20 cellular contexts compared by ENCODE assay signal in the genomic region with DNA sequence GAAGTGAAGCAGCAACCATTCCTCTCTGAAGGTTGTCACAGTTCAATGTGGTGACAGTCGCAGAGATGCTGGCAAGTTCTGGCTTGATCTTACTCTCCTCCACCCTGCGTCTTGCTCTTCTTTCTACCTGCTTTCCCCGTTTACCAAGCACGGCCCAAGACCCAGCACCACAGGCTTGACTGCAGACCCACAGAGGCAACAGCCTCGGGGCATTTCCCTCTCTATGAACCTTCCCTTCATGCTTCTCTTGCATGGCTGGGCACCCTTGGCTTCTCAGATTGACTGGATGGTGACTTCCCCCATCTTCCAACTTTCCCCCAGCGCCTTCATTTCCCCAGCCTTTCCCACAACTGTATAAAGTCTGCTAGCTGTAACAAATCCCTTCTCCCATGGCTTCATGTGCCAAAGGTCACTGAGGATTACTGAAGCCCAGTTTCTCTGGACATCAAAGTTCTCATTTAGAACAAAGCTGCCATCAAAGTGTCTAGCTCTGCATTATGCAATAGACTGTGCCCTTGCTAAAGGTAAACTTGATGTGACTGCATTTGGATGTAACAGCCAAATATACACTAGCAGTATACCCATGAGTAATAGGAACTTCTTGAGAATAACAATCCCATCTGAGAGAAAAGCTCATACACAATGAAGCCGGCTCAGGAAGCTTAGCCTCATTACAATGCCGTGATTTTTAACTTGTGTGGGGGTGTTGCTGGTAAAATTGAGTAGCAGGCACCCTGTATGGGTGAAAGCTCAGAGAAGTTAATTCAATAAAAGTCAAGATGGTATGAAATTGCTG.
"Had no signal": no experiment of that assay in that cellular context is flagged by ENCODE, and none has a peak within 500 bp of the region (broad histone marks: within the 10 kb centered on the region; RNA-seq: fewer than 3 reads in every experiment).

No MANE protein-coding gene starts in this region.

- H3K4me1 ChIP-seq: psoas muscle, spleen had no signal

- DNase-seq: activated CD4-positive, alpha-beta T cell treated with anti-CD3 and anti-CD28 coated beads, Interleukin-2, amount 10 ng/mL, durations not matched to agents 7 days and 5 days; activated CD8-positive, alpha-beta memory T cell treated with anti-CD3 and anti-CD28 coated beads, Interleukin-2, amount 50 U/mL, for 4 hours; activated naive CD4-positive, alpha-beta T cell treated with anti-CD3 and anti-CD28 coated beads, Interleukin-2, amount 10 ng/mL, durations not matched to agents 7 days and 5 days; activated naive CD8-positive, alpha-beta T cell treated with anti-CD3 and anti-CD28 coated beads, Interleukin-2, amount 50 U/mL, for 24 hours; activated T-cell treated with anti-CD3 and anti-CD28 coated beads, Interleukin-2, amount 50 U/mL, for 4 hours; aorta; cerebellar nuclear complex; effector memory CD8-positive, alpha-beta T cell; foreskin fibroblast; left cardiac atrium; ovary; psoas muscle; spleen; stimulated activated naive CD4-positive, alpha-beta T cell; thyroid gland had no signal

- H3K4me1 Mint-ChIP-seq: activated CD4-positive, alpha-beta T cell treated with anti-CD3 and anti-CD28 coated beads, Interleukin-2, amount 10 ng/mL, durations not matched to agents 7 days and 5 days; activated naive CD4-positive, alpha-beta T cell treated with anti-CD3 and anti-CD28 coated beads, Interleukin-2, amount 10 ng/mL, durations not matched to agents 7 days and 5 days; activated naive CD8-positive, alpha-beta T cell treated with anti-CD3 and anti-CD28 coated beads, Interleukin-2, amount 50 U/mL, for 24 hours had no signal

- H3K27me3 Mint-ChIP-seq: activated CD4-positive, alpha-beta T cell treated with anti-CD3 and anti-CD28 coated beads, Interleukin-2, amount 10 ng/mL, durations not matched to agents 7 days and 5 days; activated naive CD4-positive, alpha-beta T cell treated with anti-CD3 and anti-CD28 coated beads, Interleukin-2, amount 10 ng/mL, durations not matched to agents 7 days and 5 days; activated naive CD8-positive, alpha-beta T cell treated with anti-CD3 and anti-CD28 coated beads, Interleukin-2, amount 50 U/mL, for 24 hours; dendritic cell treated with granulocyte-macrophage colony-stimulating factor and Interleukin-4, amounts not matched to agents 40 ng/mL and 50 ng/mL, for 4 days; effector memory CD8-positive, alpha-beta T cell had no signal

- H3K79me2 ChIP-seq: hepatocyte had no signal

- H3K27ac ChIP-seq: ovary, psoas muscle, spleen had no signal

- H3K4me3 Mint-ChIP-seq: activated CD4-positive, alpha-beta T cell treated with anti-CD3 and anti-CD28 coated beads, Interleukin-2, amount 10 ng/mL, durations not matched to agents 7 days and 5 days; activated naive CD4-positive, alpha-beta T cell treated with anti-CD3 and anti-CD28 coated beads, Interleukin-2, amount 10 ng/mL, durations not matched to agents 7 days and 5 days; activated naive CD8-positive, alpha-beta T cell treated with anti-CD3 and anti-CD28 coated beads, Interleukin-2, amount 50 U/mL, for 24 hours; activated T-cell treated with anti-CD3 and anti-CD28 coated beads, Interleukin-2, amount 50 U/mL, for 4 hours; dendritic cell treated with granulocyte-macrophage colony-stimulating factor and Interleukin-4, amounts not matched to agents 40 ng/mL and 50 ng/mL, for 4 days; effector memory CD8-positive, alpha-beta T cell; T-helper 1 cell treated with Interleukin-12 subunit alpha and Interleukin-12 subunit beta and Interleukin-4 antibody, amounts not matched to agents 30 μg/mL and 1 μg/mL, for 36 hours had no signal

- H3K27ac Mint-ChIP-seq: activated naive CD4-positive, alpha-beta T cell treated with anti-CD3 and anti-CD28 coated beads, Interleukin-2, amount 10 ng/mL, durations not matched to agents 7 days and 5 days; activated naive CD8-positive, alpha-beta T cell treated with anti-CD3 and anti-CD28 coated beads, Interleukin-2, amount 50 U/mL, for 24 hours; dendritic cell treated with granulocyte-macrophage colony-stimulating factor and Interleukin-4, amounts not matched to agents 40 ng/mL and 50 ng/mL, for 4 days; effector memory CD8-positive, alpha-beta T cell; T-helper 1 cell treated with Interleukin-12 subunit alpha and Interleukin-12 subunit beta and Interleukin-4 antibody, amounts not matched to agents 30 μg/mL and 1 μg/mL, for 36 hours had no signal

- H3K9me3 Mint-ChIP-seq: activated CD4-positive, alpha-beta T cell treated with anti-CD3 and anti-CD28 coated beads, Interleukin-2, amount 10 ng/mL, durations not matched to agents 7 days and 5 days had no signal

- H3K36me3 Mint-ChIP-seq: activated naive CD4-positive, alpha-beta T cell treated with anti-CD3 and anti-CD28 coated beads, Interleukin-2, amount 10 ng/mL, durations not matched to agents 7 days and 5 days had no signal

- H3K9me3 ChIP-seq: ovary, psoas muscle, thyroid gland had no signal

- H3K27me3 ChIP-seq: hepatocyte, ovary, spleen, thyroid gland had no signal

- ATAC-seq: activated CD4-positive, CD25-positive, alpha-beta regulatory T cell treated with anti-CD3 and anti-CD28 coated beads, Interleukin-2, amount 50 U/mL, for 24 hours; activated naive CD8-positive, alpha-beta T cell treated with anti-CD3 and anti-CD28 coated beads, Interleukin-2, amount 50 U/mL, for 24 hours; activated T-cell treated with anti-CD3 and anti-CD28 coated beads, Interleukin-2, amount 50 U/mL, for 4 hours; effector memory CD8-positive, alpha-beta T cell; left cardiac atrium; psoas muscle had no signal

- H3K4me3 ChIP-seq: hepatocyte, lung, ovary, psoas muscle, spleen, thyroid gland had no signal

- H3K36me3 ChIP-seq: ovary, spleen, thyroid gland had no signal

- H2AFZ ChIP-seq: hepatocyte had no signal
